23 cellular contexts compared by ENCODE assay signal in the genomic region with DNA sequence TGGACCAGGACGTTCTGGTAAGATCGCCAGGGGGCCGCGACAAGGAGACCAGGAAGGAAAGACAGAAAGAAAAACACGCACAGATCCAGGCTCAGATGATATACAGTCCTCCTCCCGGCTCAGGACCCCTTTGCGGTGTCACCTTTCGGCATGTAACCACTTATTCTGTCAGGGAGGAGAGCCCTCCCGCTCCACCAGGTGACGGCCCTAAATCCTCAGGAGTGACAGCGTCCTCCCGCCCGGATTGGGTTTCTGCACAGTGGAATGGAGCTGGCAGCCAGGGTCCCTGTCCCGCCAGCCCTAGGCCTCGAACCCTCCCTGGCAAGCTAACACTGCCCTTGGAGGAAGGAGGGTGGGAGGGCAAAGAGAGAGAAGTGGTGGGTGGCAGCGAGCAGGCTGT. TPM values are rescaled to one million over a fixed set of nuclear protein-coding genes. Genes with fewer than 3 reads are reported as not detected.
A peak's percentile ranks its signal among the peaks of the same experiment; 100 is the strongest.
DNase-seq lines count a peak whose midpoint lies in the region; ATAC-seq, FAIRE-seq and TF ChIP-seq lines count a peak whose summit lies in the region.
"Had no signal": no experiment of that assay in that cellular context is flagged by ENCODE, and none has a peak within 500 bp of the region (broad histone marks: within the 10 kb centered on the region; RNA-seq: fewer than 3 reads in every experiment).

No MANE protein-coding gene starts in this region.

- TF ChIP-seq POLR2A in K562 (conservative IDR thresholded peaks at IDR 0.05): no peak

- H3K27me3 Mint-ChIP-seq in progenitor cell of endocrine pancreas (peaks cover 5% of the 10 kb centered on the region), osteocyte (ENCODE audit: unreplicated experiment) (peaks cover 34% of the 10 kb centered on the region)
- H3K27me3 Mint-ChIP-seq: CD4-positive, alpha-beta memory T cell had no signal

- H3K79me1 ChIP-seq in mesenchymal stem cell (replicated peaks; ENCODE audit: low read length, poor library complexity, severe bottlenecking): no peaks in the 10 kb centered on the region

- H3K27me3 ChIP-seq in K562 (ENCODE audit: control insufficient read depth in 2 of 2, insufficient read depth in 2 of 2, low read length in 2 of 2) (peaks cover 0 to 14% of the 10 kb centered on the region in 2 experiments; a peak in 3 of 5 replicates), mesenchymal stem cell (ENCODE audit: control insufficient read depth in 1 of 2, insufficient read depth in 1 of 2, low read length in 2 of 2) (peaks cover 5 to 36% of the 10 kb centered on the region in 2 experiments)

- H2AFZ ChIP-seq in K562 (ENCODE audit: low read depth, low read length) (no peak overlapping the region), mesenchymal stem cell (ENCODE audit: low read depth, low read length) (no peak overlapping the region)

- H2BK12ac ChIP-seq in mesenchymal stem cell (ENCODE audit: low read length in 2 of 2): no peak overlapping the region

- H3K4me3 ChIP-seq in K562 (no peak overlapping the region), mesenchymal stem cell (ENCODE audit: insufficient read depth in 1 of 2, low read depth in 1 of 2, low read length in 2 of 2) (no peak overlapping the region)
- H3K4me3 ChIP-seq: A549 had no signal

- peak overlapping the region; percentile 91 for H2AK5ac ChIP-seq in mesenchymal stem cell (ENCODE audit: low read length, severe bottlenecking)

- no peak for FAIRE-seq in K562 (lab: Jason Lieb, UNC)
- FAIRE-seq: A549, G401.6, HepG2 had no signal

- H3K27ac Mint-ChIP-seq in progenitor cell of endocrine pancreas (peak overlapping the region; percentile 78), osteocyte (ENCODE audit: unreplicated experiment) (no peak overlapping the region)

- TF ChIP-seq CTCF in K562 (IDR thresholded peaks at IDR 0.05 in 2 of 3, conservative IDR thresholded peaks at IDR 0.05 in 1 of 3; ENCODE audit: insufficient read depth in 2 of 3, low read depth in 1 of 3, low read length in 3 of 3): no peak
- TF ChIP-seq CTCF in progenitor cell of endocrine pancreas (IDR thresholded peaks at IDR 0.05; ENCODE audit: unreplicated experiment): no peak
- no peak for TF ChIP-seq CTCF in osteocyte (IDR thresholded peaks at IDR 0.05)

- ATAC-seq in K562: no peak
- ATAC-seq in GM18502 (IDR thresholded peaks at IDR 0.05; ENCODE audit: poor library complexity, unreplicated experiment): no peak
- no peak for ATAC-seq in HG02840 (IDR thresholded peaks at IDR 0.05; ENCODE audit: low FRiP score, unreplicated experiment)
- no peak for ATAC-seq in HG02884 (IDR thresholded peaks at IDR 0.05; ENCODE audit: unreplicated experiment)
- ATAC-seq: A549, HCT116, HepG2 had no signal

- H4K91ac ChIP-seq in mesenchymal stem cell (ENCODE audit: low read length): no peak overlapping the region

- no peak for TF ChIP-seq RAD21 in K562 (CRISPR knock-in tag; conservative IDR thresholded peaks at IDR 0.05 in 1 of 2, IDR thresholded peaks at IDR 0.05 in 1 of 2)

- no peak overlapping the region for H2BK15ac ChIP-seq in mesenchymal stem cell (ENCODE audit: low read depth, poor library complexity, severe bottlenecking)

- no peaks in the 10 kb centered on the region for H3K9me1 ChIP-seq in K562 (ENCODE audit: control insufficient read depth, insufficient read depth, low read length)

- DNase-seq in K562 (ENCODE audit: extremely low read depth in 1 of 4, low spot score in 3 of 4): no peak
- no peak for DNase-seq in mesenchymal stem cell
- DNase-seq in progenitor cell of endocrine pancreas (ENCODE audit: low spot score, unreplicated experiment): no peak
- no peak for DNase-seq in osteocyte (ENCODE audit: extremely low spot score, unreplicated experiment)
- DNase-seq: C1 segment of cervical spinal cord; CD4-positive, alpha-beta memory T cell; COR-L47; Kasumi-1; NCI-H1105; NCI-H1436 treated with DMSO at 0.1 percent for 48 hours; NCI-H187 treated with DMSO at 0.1 percent for 48 hours; NCI-H2107; NCI-H2227 treated with DMSO at 0.1 percent for 48 hours; NCI-H526 treated with DMSO at 0.1 percent for 48 hours; Right ventricle myocardium superior; RPMI8226 had no signal

- no peak overlapping the region for H3K23ac ChIP-seq in mesenchymal stem cell (ENCODE audit: low read length in 2 of 2)

- in situ Hi-C loops in K562 (cut with MboI): no loop called here

- H3K9me3 Mint-ChIP-seq in progenitor cell of endocrine pancreas (ENCODE audit: low read depth) (no peaks in the 10 kb centered on the region), osteocyte (ENCODE audit: unreplicated experiment) (no peaks in the 10 kb centered on the region)
- H3K9me3 Mint-ChIP-seq: CD4-positive, alpha-beta memory T cell had no signal

- H3K36me3 Mint-ChIP-seq in progenitor cell of endocrine pancreas (ENCODE audit: insufficient read depth) (no peaks in the 10 kb centered on the region), osteocyte (ENCODE audit: unreplicated experiment) (no peaks in the 10 kb centered on the region)
- H3K36me3 Mint-ChIP-seq: CD4-positive, alpha-beta memory T cell had no signal

- no peaks in the 10 kb centered on the region for H3K79me2 ChIP-seq in K562 (ENCODE audit: control insufficient read depth, insufficient read depth, low read length)

- H3K9ac ChIP-seq in K562 (ENCODE audit: insufficient read depth in 1 of 2, low read depth in 2 of 2, low read length in 2 of 2) (no peak overlapping the region), mesenchymal stem cell (ENCODE audit: low read length) (no peak overlapping the region)

- no peak overlapping the region for H3K18ac ChIP-seq in mesenchymal stem cell (ENCODE audit: low read depth in 1 of 2, low read length in 2 of 2)

- TF ChIP-seq EP300 in K562 (IDR thresholded peaks at IDR 0.05; ENCODE audit: low read length): no peak

- 23% methylated on average over 15 of the region's 16 CpGs for WGBS in K562 (ENCODE audit: insufficient coverage, low coverage, missing lambda C conversion rate)
- WGBS in mesenchymal stem cell: 78% methylated on average over 16 of the region's 16 CpGs

- no TSS peak for BruUV-seq in K562 (replicated peaks; lab: Mats Ljungman, UMichigan)

- H3K4me3 Mint-ChIP-seq in progenitor cell of endocrine pancreas (ENCODE audit: low read depth) (no peak overlapping the region), osteocyte (ENCODE audit: unreplicated experiment) (no peak overlapping the region)

- H3K4me1 ChIP-seq in K562 (replicated peaks in 1 of 2; ENCODE audit: control insufficient read depth in 2 of 2, insufficient read depth in 2 of 2, low read length in 2 of 2): peaks cover 4 to 43% of the 10 kb centered on the region in 2 experiments; a peak in 4 of 5 replicates
- peaks cover 24% of the 10 kb centered on the region for H3K4me1 ChIP-seq in mesenchymal stem cell (ENCODE audit: control insufficient read depth, insufficient read depth, low read depth, low read length)
- H3K4me1 ChIP-seq: A549 had no signal

- 0 out of 2 replicates have a peak, but pooled peaks cover 4% of the 10 kb centered on the region for H4K20me1 ChIP-seq in K562 (replicated peaks; ENCODE audit: control insufficient read depth, insufficient read depth, low read length)

- H3K4ac ChIP-seq in mesenchymal stem cell (ENCODE audit: low read depth in 1 of 2, low read length in 2 of 2): no peak overlapping the region

- POLR2A ChIA-PET in K562 (lab: Yijun Ruan, JAX): interaction anchor here (0.5 to 1.6 kb wide), 2 partner anchors 11 to 24 kb away, joined by 3 read pairs; partner anchors contain the start of gene KCNQ1OT1

- H3K9me3 ChIP-seq in K562 (replicated peaks; ENCODE audit: control insufficient read depth, insufficient read depth, low read depth, low read length) (no peaks in the 10 kb centered on the region), mesenchymal stem cell (ENCODE audit: control insufficient read depth, low read length) (peaks cover 9% of the 10 kb centered on the region)
- H3K9me3 ChIP-seq: A549 had no signal

- intact Hi-C loops in K562 (cut with micrococcal nuclease): no loop called here

- CTCF ChIA-PET in K562 (lab: Yijun Ruan, JAX; ENCODE audit: low intra/inter-chr PET ratio): no interaction called here

- no peak overlapping the region for H3K14ac ChIP-seq in mesenchymal stem cell (ENCODE audit: low read length in 2 of 2)

- H3K4me1 Mint-ChIP-seq in progenitor cell of endocrine pancreas (ENCODE audit: low read depth): peaks cover 51% of the 10 kb centered on the region
- peaks cover 4% of the 10 kb centered on the region for H3K4me1 Mint-ChIP-seq in osteocyte (ENCODE audit: unreplicated experiment)

- H3K4me2 ChIP-seq in K562 (ENCODE audit: insufficient read depth, low read length) (no peak overlapping the region), mesenchymal stem cell (ENCODE audit: low read length, poor library complexity, severe bottlenecking) (no peak overlapping the region)
- H3K4me2 ChIP-seq: A549 had no signal

- H3K36me3 ChIP-seq in K562 (ENCODE audit: control insufficient read depth, insufficient read depth, low read length): no peaks in the 10 kb centered on the region
- H3K36me3 ChIP-seq in mesenchymal stem cell (ENCODE audit: control insufficient read depth in 1 of 2, insufficient read depth in 2 of 2, low read depth in 1 of 2, low read length in 2 of 2): no peaks in the 10 kb centered on the region

- no peak overlapping the region for H3K27ac ChIP-seq in K562 (ENCODE audit: extremely low read depth, low read depth, low read length)
- no peak overlapping the region for H3K27ac ChIP-seq in mesenchymal stem cell (ENCODE audit: low read length, poor library complexity, severe bottlenecking)
- H3K27ac ChIP-seq: A549 had no signal

- H4K8ac ChIP-seq in mesenchymal stem cell (ENCODE audit: low read length): no peak overlapping the region

- H2BK120ac ChIP-seq in mesenchymal stem cell (ENCODE audit: low read depth, low read length): no peak overlapping the region

- H2BK5ac ChIP-seq in mesenchymal stem cell (ENCODE audit: low read depth, low read length, poor library complexity, severe bottlenecking): no peak overlapping the region

RNA-seq across cellular contexts. Expression of gene KCNQ1OT1, which starts 24.3 kb away (rescaled TPM):
- total RNA-seq in K562 (2011; cell fraction: chromatin; rRNA removed; ENCODE audit: low replicate concordance): 32.7 and 48.2 TPM in 2 replicates
- 15.8 and 20.9 TPM in 2 replicates for total RNA-seq in K562 (2011; cell fraction: nucleolus; rRNA removed)
- 36.4 and 61.6 TPM in 2 replicates for total RNA-seq in K562 (2011; cell fraction: nucleoplasm; rRNA removed)
- 1.2 and 1.3 TPM in 2 replicates for total RNA-seq in K562 (2014; rRNA removed)
- total RNA-seq in K562 (2014; rRNA removed; fragmentation: Illumina TruSeq; extraction: Trizol): 2.0 TPM in 2 replicates
- 2.2 and 2.3 TPM in 2 replicates for total RNA-seq in K562 (2015; rRNA removed; fragmentation: Illumina TruSeq; extraction: Trizol)
- total RNA-seq in K562 (2021): 1.4 and 1.7 TPM in 2 replicates
- polyA plus RNA-seq in K562 (2011; rRNA removed): 0.74 and 0.92 TPM in 2 replicates
- polyA plus RNA-seq in K562 (2011; cell fraction: cytosol; rRNA removed): 0.06 and 0.15 TPM in 2 replicates
- 5.9 and 6.5 TPM in 2 replicates for polyA plus RNA-seq in K562 (2011; cell fraction: nucleus; rRNA removed)
- 0.38 and 0.66 TPM in 2 replicates for polyA plus RNA-seq in K562 (2012)
- 0.48 and 0.51 TPM in 2 replicates for polyA plus RNA-seq in K562 (2014; fragmentation: Illumina TruSeq; extraction: Trizol)
- polyA plus RNA-seq in K562 (2014; fragmentation: Nextera tagmentation; extraction: Ambion mirVana): under 1 TPM; 0.04 to 0.17 TPM
- polyA plus RNA-seq in K562 (2014; rRNA removed): 0.50 and 0.64 TPM in 2 replicates
- polyA minus RNA-seq in K562 (2011; rRNA and poly(A)+ RNA removed): 7.7 and 12.9 TPM in 2 replicates
- polyA minus RNA-seq in K562 (2011; cell fraction: cytosol; rRNA and poly(A)+ RNA removed): 0.48 and 1.0 TPM in 2 replicates
- polyA minus RNA-seq in K562 (2011; cell fraction: nucleus; rRNA and poly(A)+ RNA removed): 15.9 and 28.0 TPM in 2 replicates
- 0.08 TPM for polyA plus RNA-seq in mesenchymal stem cell (2013, experiment 1 of 2)
- 0.05 TPM for polyA plus RNA-seq in mesenchymal stem cell (2013, experiment 2 of 2)
- total RNA-seq in progenitor cell of endocrine pancreas: 18.0 and 18.7 TPM in 2 replicates
- 3.4 and 3.9 TPM in 2 replicates for total RNA-seq in osteocyte
